In the genomic region with DNA sequence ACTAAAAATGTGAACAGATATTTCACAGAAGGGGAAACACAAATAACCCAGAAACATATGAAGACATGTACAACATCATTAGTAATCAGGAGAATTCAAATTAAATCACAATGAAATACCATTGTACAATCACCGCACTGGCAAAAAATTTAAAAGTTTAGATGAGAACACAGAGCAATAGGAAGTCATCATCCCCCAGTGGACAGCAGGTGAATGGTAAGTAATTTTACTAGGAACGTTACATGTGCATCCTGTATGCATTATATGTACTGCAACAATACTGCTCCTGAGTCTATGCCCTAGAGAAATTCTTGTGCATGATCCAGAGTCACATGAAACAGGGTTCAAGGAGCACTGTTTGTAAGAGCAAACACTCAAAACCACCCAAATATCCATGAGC, we compare ENCODE assay signal across 21 cellular contexts.
DNase-seq lines count a peak whose midpoint lies in the region; ATAC-seq and TF ChIP-seq lines count a peak whose summit lies in the region.
"Had no signal": no experiment of that assay in that cellular context is flagged by ENCODE, and none has a peak within 500 bp of the region (broad histone marks: within the 10 kb centered on the region; RNA-seq: fewer than 3 reads in every experiment).

No MANE protein-coding gene starts in this region.

- H3K4me3 ChIP-seq in breast epithelium, result no peak overlapping the region
- H3K4me3 ChIP-seq in LNCaP clone FGC (ENCODE audit: low read depth, low read length), result no peak overlapping the region
- no peak overlapping the region for H3K4me3 ChIP-seq in astrocyte of the cerebellum (ENCODE audit: low read depth, low read length)
- H3K4me3 ChIP-seq: BLaER1 treated with 17β-estradiol and CSF1 and Interleukin-3, amounts not matched to agents 10 nM and 100 nM; GM12878; GM23248; MG63 had no signal

- peaks cover 0 to 2% of the 10 kb centered on the region in 2 donors for H3K27me3 ChIP-seq in breast epithelium
- H3K27me3 ChIP-seq: BLaER1 treated with 17β-estradiol and CSF1 and Interleukin-3, amounts not matched to agents 10 nM and 100 nM; MG63 had no signal

- H3K4me1 Mint-ChIP-seq in MCF 10A (ENCODE audit: insufficient read depth, unreplicated experiment) (no peaks in the 10 kb centered on the region), type B pancreatic cell (ENCODE audit: unreplicated experiment) (no peaks in the 10 kb centered on the region)

- in situ Hi-C loops in astrocyte of the cerebellum (cut with HindIII; ENCODE audit: low sequenced_read_pairs), result no loop called here

- no TSS peak for BruUV-seq in MCF 10A (replicated peaks; lab: Mats Ljungman, UMichigan)

- no peaks in the 10 kb centered on the region for H3K9me3 ChIP-seq in breast epithelium
- H3K9me3 ChIP-seq: BLaER1 treated with 17β-estradiol and CSF1 and Interleukin-3, amounts not matched to agents 10 nM and 100 nM; MG63 had no signal

- no peak for TF ChIP-seq CTCF in MCF 10A (IDR thresholded peaks at IDR 0.05; ENCODE audit: unreplicated experiment)
- no peak for TF ChIP-seq CTCF in breast epithelium (IDR thresholded peaks at IDR 0.05)
- TF ChIP-seq CTCF in LNCaP clone FGC (IDR thresholded peaks at IDR 0.05; ENCODE audit: control insufficient read depth, extremely low read depth, insufficient read depth), result 0 out of 2 replicates have a peak, but pooled peaks have one; percentile 9
- peak; percentile 5 for TF ChIP-seq CTCF in astrocyte of the cerebellum (IDR thresholded peaks at IDR 0.05; ENCODE audit: low read depth, low read length, missing control alignments)
- peak; percentile 46 for TF ChIP-seq CTCF in type B pancreatic cell (conservative IDR thresholded peaks at IDR 0.05)

- no peaks in the 10 kb centered on the region for H3K36me3 ChIP-seq in breast epithelium
- H3K36me3 ChIP-seq: BLaER1 treated with 17β-estradiol and CSF1 and Interleukin-3, amounts not matched to agents 10 nM and 100 nM; MG63 had no signal

- H3K27ac Mint-ChIP-seq in MCF 10A (ENCODE audit: low read depth, unreplicated experiment) (no peak overlapping the region), type B pancreatic cell (no peak overlapping the region)

- H3K9me3 Mint-ChIP-seq in MCF 10A (ENCODE audit: unreplicated experiment) (no peaks in the 10 kb centered on the region), type B pancreatic cell (no peaks in the 10 kb centered on the region)

- POLR2A ChIA-PET in MCF 10A (lab: Yijun Ruan, JAX), result no interaction called here

- intact Hi-C loops in MCF 10A (cut with micrococcal nuclease) (no loop called here), breast epithelium (cut with DNase I; ENCODE audit: low total_unique reads) (no loop called here)

- no peaks in the 10 kb centered on the region for H3K4me1 ChIP-seq in breast epithelium
- H3K4me1 ChIP-seq: BLaER1 treated with 17β-estradiol and CSF1 and Interleukin-3, amounts not matched to agents 10 nM and 100 nM had no signal

- H3K27ac ChIP-seq in breast epithelium (no peak overlapping the region), caudate nucleus (ENCODE audit: low read depth, low read length) (no peak overlapping the region)
- H3K27ac ChIP-seq: BLaER1 treated with 17β-estradiol and CSF1 and Interleukin-3, amounts not matched to agents 10 nM and 100 nM; GM23248 had no signal

- TF ChIP-seq POLR2A in breast epithelium (IDR thresholded peaks at IDR 0.05), result no peak

- peaks cover 66% of the 10 kb centered on the region for H3K27me3 Mint-ChIP-seq in MCF 10A (ENCODE audit: insufficient read depth, unreplicated experiment)
- no peaks in the 10 kb centered on the region for H3K27me3 Mint-ChIP-seq in type B pancreatic cell

- DNase-seq in MCF 10A (ENCODE audit: unreplicated experiment) (peak; percentile 5), breast epithelium (ENCODE audit: low spot score in 2 of 2) (no peak), LNCaP clone FGC (ENCODE audit: low read depth) (no peak), astrocyte of the cerebellum (ENCODE audit: low read depth) (no peak), type B pancreatic cell (ENCODE audit: extremely low spot score, unreplicated experiment) (no peak), caudate nucleus (lab: John Stamatoyannopoulos, UW) (no peak), NCI-H1417 treated with DMSO at 0.1 percent for 48 hours (lab: John Stamatoyannopoulos, UW) (no peak)
- DNase-seq: DMS 273 treated with DMSO at 0.1 percent for 48 hours; GM23248; KG1; MG63; NCI-H1105; NCI-H187; NCI-H345; NCI-H526 treated with DMSO at 0.1 percent for 48 hours; NK-92 treated with Interleukin-12 subunit alpha and Interleukin-12 subunit beta, amount 100 ng/mL, for 24 hours; RPMI8226; SIG-M5 had no signal

- H3K36me3 Mint-ChIP-seq in MCF 10A (ENCODE audit: insufficient read depth, unreplicated experiment), result no peaks in the 10 kb centered on the region
- H3K36me3 Mint-ChIP-seq in type B pancreatic cell, result no peaks in the 10 kb centered on the region

- no peak for ATAC-seq in HG02981 (IDR thresholded peaks at IDR 0.05; ENCODE audit: unreplicated experiment)
- ATAC-seq: GM12878 had no signal

- CTCF ChIA-PET in MCF 10A (lab: Yijun Ruan, JAX), result no interaction called here

- H3K4me3 Mint-ChIP-seq in MCF 10A (ENCODE audit: unreplicated experiment) (no peak overlapping the region), type B pancreatic cell (no peak overlapping the region)

Comparison
In these comparisons a context has a peak if more than half of its experiments do, and no peak if none do; other contexts are left out.
1. CTCF ChIP-seq: peak in LNCaP clone FGC (single experiment), astrocyte of the cerebellum (single experiment) and type B pancreatic cell (single experiment); none in MCF 10A (single experiment) and breast epithelium (0 of 3).